Comparison of ENCODE assay signal across 1 cellular context in genomic region chr2:30238143-30238800, GRCh38.
TF ChIP-seq lines count a peak whose summit lies in the region.

No MANE protein-coding gene starts in this region.

TF ChIP-seq in HepG2, 621 proteins besides CTCF, POLR2A, EP300 and RAD21 (continued from another document):
- TF ChIP-seq, protein P1, sequence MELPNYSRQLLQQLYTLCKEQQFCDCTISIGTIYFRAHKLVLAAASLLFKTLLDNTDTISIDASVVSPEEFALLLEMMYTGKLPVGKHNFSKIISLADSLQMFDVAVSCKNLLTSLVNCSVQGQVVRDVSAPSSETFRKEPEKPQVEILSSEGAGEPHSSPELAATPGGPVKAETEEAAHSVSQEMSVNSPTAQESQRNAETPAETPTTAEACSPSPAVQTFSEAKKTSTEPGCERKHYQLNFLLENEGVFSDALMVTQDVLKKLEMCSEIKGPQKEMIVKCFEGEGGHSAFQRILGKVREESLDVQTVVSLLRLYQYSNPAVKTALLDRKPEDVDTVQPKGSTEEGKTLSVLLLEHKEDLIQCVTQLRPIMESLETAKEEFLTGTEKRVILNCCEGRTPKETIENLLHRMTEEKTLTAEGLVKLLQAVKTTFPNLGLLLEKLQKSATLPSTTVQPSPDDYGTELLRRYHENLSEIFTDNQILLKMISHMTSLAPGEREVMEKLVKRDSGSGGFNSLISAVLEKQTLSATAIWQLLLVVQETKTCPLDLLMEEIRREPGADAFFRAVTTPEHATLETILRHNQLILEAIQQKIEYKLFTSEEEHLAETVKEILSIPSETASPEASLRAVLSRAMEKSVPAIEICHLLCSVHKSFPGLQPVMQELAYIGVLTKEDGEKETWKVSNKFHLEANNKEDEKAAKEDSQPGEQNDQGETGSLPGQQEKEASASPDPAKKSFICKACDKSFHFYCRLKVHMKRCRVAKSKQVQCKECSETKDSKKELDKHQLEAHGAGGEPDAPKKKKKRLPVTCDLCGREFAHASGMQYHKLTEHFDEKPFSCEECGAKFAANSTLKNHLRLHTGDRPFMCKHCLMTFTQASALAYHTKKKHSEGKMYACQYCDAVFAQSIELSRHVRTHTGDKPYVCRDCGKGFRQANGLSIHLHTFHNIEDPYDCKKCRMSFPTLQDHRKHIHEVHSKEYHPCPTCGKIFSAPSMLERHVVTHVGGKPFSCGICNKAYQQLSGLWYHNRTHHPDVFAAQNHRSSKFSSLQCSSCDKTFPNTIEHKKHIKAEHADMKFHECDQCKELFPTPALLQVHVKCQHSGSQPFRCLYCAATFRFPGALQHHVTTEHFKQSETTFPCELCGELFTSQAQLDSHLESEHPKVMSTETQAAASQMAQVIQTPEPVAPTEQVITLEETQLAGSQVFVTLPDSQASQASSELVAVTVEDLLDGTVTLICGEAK (IDR thresholded peaks at IDR 0.05), result no peak
- TF ChIP-seq, protein P1 (CRISPR knock-in tag; IDR thresholded peaks at IDR 0.05), result no peak
- TF ChIP-seq, protein P2, sequence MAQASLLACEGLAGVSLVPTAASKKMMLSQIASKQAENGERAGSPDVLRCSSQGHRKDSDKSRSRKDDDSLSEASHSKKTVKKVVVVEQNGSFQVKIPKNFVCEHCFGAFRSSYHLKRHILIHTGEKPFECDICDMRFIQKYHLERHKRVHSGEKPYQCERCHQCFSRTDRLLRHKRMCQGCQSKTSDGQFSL (CRISPR knock-in tag; IDR thresholded peaks at IDR 0.05), result no peak
- TF ChIP-seq KDM4B (CRISPR knock-in tag; IDR thresholded peaks at IDR 0.05) (no peak), ZFP90 (CRISPR knock-in tag; IDR thresholded peaks at IDR 0.05; ENCODE audit: borderline replicate concordance) (no peak), ZNF749 (CRISPR knock-in tag; IDR thresholded peaks at IDR 0.05; ENCODE audit: borderline replicate concordance) (no peak), SMAD9 (CRISPR knock-in tag; IDR thresholded peaks at IDR 0.05) (no peak), ARHGAP35 (CRISPR knock-in tag; IDR thresholded peaks at IDR 0.05; ENCODE audit: borderline replicate concordance) (no peak), SRSF1 (optimal IDR thresholded peaks at IDR 0.05; ENCODE audit: low read depth, low read length) (no peak)
